Comparison of ENCODE assay signal across 19 cellular contexts in genomic region chr20:62335532-62335931, GRCh38. TPM values are rescaled to one million over a fixed set of nuclear protein-coding genes. Genes with fewer than 3 reads are reported as not detected.
DNase-seq lines count a peak whose midpoint lies in the region; ATAC-seq and TF ChIP-seq lines count a peak whose summit lies in the region.
"Had no signal": no experiment of that assay in that cellular context is flagged by ENCODE, and none has a peak within 500 bp of the region (broad histone marks: within the 10 kb centered on the region; RNA-seq: fewer than 3 reads in every experiment).

No MANE protein-coding gene starts in this region.

- H3K27ac Mint-ChIP-seq in activated B cell treated with CpG ODN at 0.5 μM for 24 hours, result peak overlapping the region; percentile 50
- H3K27ac Mint-ChIP-seq in stimulated activated naive B cell treated with anti-CD40 and anti-IgM and Interleukin-4, amounts not matched to agents 10 μg/mL and 1 μg/mL and 100 μg/mL, for 72 hours, result peak overlapping the region; percentile 37
- H3K27ac Mint-ChIP-seq: CD14-positive monocyte; CD4-positive, alpha-beta T cell had no signal

- H3K4me1 Mint-ChIP-seq in activated B cell treated with CpG ODN at 0.5 μM for 24 hours, result peaks cover 53% of the 10 kb centered on the region
- peaks cover 44 to 55% of the 10 kb centered on the region in 2 donors for H3K4me1 Mint-ChIP-seq in stimulated activated naive B cell treated with anti-CD40 and anti-IgM and Interleukin-4, amounts not matched to agents 10 μg/mL and 1 μg/mL and 100 μg/mL, for 72 hours

- H3K4me1 ChIP-seq in BLaER1, result peaks cover 63% of the 10 kb centered on the region
- H3K4me1 ChIP-seq in HEK293 (ENCODE audit: control insufficient read depth, insufficient read depth, low read length), result no peaks in the 10 kb centered on the region
- H3K4me1 ChIP-seq: A549 had no signal

- H3K9me3 Mint-ChIP-seq in activated B cell treated with CpG ODN at 0.5 μM for 24 hours, result no peaks in the 10 kb centered on the region
- peaks cover 0 to 2% of the 10 kb centered on the region in 2 donors for H3K9me3 Mint-ChIP-seq in stimulated activated naive B cell treated with anti-CD40 and anti-IgM and Interleukin-4, amounts not matched to agents 10 μg/mL and 1 μg/mL and 100 μg/mL, for 72 hours
- H3K9me3 Mint-ChIP-seq: CD4-positive, alpha-beta T cell had no signal

- H3K4me2 ChIP-seq in BLaER1, result peak overlapping the region; percentile 94
- H3K4me2 ChIP-seq: A549 had no signal

- H3K27me3 Mint-ChIP-seq in activated B cell treated with CpG ODN at 0.5 μM for 24 hours, result no peaks in the 10 kb centered on the region
- no peaks in the 10 kb centered on the region for H3K27me3 Mint-ChIP-seq in stimulated activated naive B cell treated with anti-CD40 and anti-IgM and Interleukin-4, amounts not matched to agents 10 μg/mL and 1 μg/mL and 100 μg/mL, for 72 hours

- peaks cover 36% of the 10 kb centered on the region for H4K20me1 ChIP-seq in BLaER1

- POLR2A ChIA-PET in HEK293 (lab: Yijun Ruan, JAX), result no interaction called here
- POLR2A ChIA-PET in activated B cell treated with CpG ODN at 0.5 μM for 24 hours (lab: Charles Lee), result no interaction called here

- intact Hi-C loops in activated B cell treated with CpG ODN at 0.5 μM for 24 hours (cut with micrococcal nuclease), result no loop called here

- no peak for ATAC-seq in activated B cell treated with CpG ODN at 0.5 μM for 24 hours (ENCODE audit: low read depth)
- no peak for ATAC-seq in stimulated activated naive B cell treated with anti-CD40 and anti-IgM and Interleukin-4, amounts not matched to agents 10 μg/mL and 1 μg/mL and 100 μg/mL, for 72 hours (replicated peaks)

- no peak overlapping the region for H3K4me3 ChIP-seq in BLaER1
- H3K4me3 ChIP-seq in HEK293 (ENCODE audit: low read depth, low read length), result no peak overlapping the region
- H3K4me3 ChIP-seq: A549, GM23248 had no signal

- peaks cover 5% of the 10 kb centered on the region for H3K36me3 Mint-ChIP-seq in activated B cell treated with CpG ODN at 0.5 μM for 24 hours (ENCODE audit: low read depth)
- H3K36me3 Mint-ChIP-seq in stimulated activated naive B cell treated with anti-CD40 and anti-IgM and Interleukin-4, amounts not matched to agents 10 μg/mL and 1 μg/mL and 100 μg/mL, for 72 hours, result peaks cover 8 to 9% of the 10 kb centered on the region in 2 donors
- H3K36me3 Mint-ChIP-seq: CD14-positive monocyte had no signal

- DNase-seq in activated B cell treated with CpG ODN at 0.5 μM for 24 hours (no peak), NCI-H1417 treated with DMSO at 0.1 percent for 48 hours (lab: John Stamatoyannopoulos, UW) (no peak), NCI-H2171 (lab: John Stamatoyannopoulos, UW) (no peak)
- no peak for DNase-seq in stimulated activated naive B cell treated with anti-CD40 and anti-IgM and Interleukin-4, amounts not matched to agents 10 μg/mL and 1 μg/mL and 100 μg/mL, for 72 hours
- no peak for DNase-seq in effector CD4-positive, alpha-beta T cell
- DNase-seq: 8988T; ACHN; AML-193; CD4-positive, alpha-beta T cell; COR-L47; DMS153; DND-41; GM23248; H7; HCEC 1CT had no signal

- no peaks in the 10 kb centered on the region for H3K27me3 ChIP-seq in BLaER1

- H3K36me3 ChIP-seq in BLaER1 (peaks cover 37% of the 10 kb centered on the region), HEK293 (ENCODE audit: control insufficient read depth in 2 of 2, insufficient read depth in 1 of 2, low read length in 2 of 2) (peaks cover 0 to 74% of the 10 kb centered on the region in 2 experiments; a peak in 2 of 3 replicates)

- H3K9ac ChIP-seq in BLaER1, result no peak overlapping the region
- H3K9ac ChIP-seq: GM23248 had no signal

- CTCF ChIA-PET in HEK293 (lab: Yijun Ruan, JAX), result no interaction called here
- CTCF ChIA-PET in activated B cell treated with CpG ODN at 0.5 μM for 24 hours (lab: Charles Lee), result no interaction called here

- H3K9me3 ChIP-seq in BLaER1, result no peaks in the 10 kb centered on the region
- H3K9me3 ChIP-seq in HEK293 (ENCODE audit: control insufficient read depth, insufficient read depth, low read depth, low read length), result no peaks in the 10 kb centered on the region
- H3K9me3 ChIP-seq: A549 had no signal

- H3K27ac ChIP-seq in BLaER1 (no peak overlapping the region), HEK293 (ENCODE audit: extremely low read depth, low read depth, low read length) (no peak overlapping the region)
- H3K27ac ChIP-seq: GM23248 had no signal

- TF ChIP-seq CTCF in HEK293 (tag by site-specific recombination; IDR thresholded peaks at IDR 0.05) (no peak), activated B cell treated with CpG ODN at 0.5 μM for 24 hours (IDR thresholded peaks at IDR 0.05) (no peak)

- H3K4me3 Mint-ChIP-seq in activated B cell treated with CpG ODN at 0.5 μM for 24 hours, result no peak overlapping the region
- no peak overlapping the region for H3K4me3 Mint-ChIP-seq in stimulated activated naive B cell treated with anti-CD40 and anti-IgM and Interleukin-4, amounts not matched to agents 10 μg/mL and 1 μg/mL and 100 μg/mL, for 72 hours
- H3K4me3 Mint-ChIP-seq: CD14-positive monocyte; CD4-positive, alpha-beta T cell had no signal

TF ChIP-seq in HEK293, 187 proteins besides CTCF, POLR2A, EP300 and RAD21:
- peak; percentile 98 for TF ChIP-seq ZBTB10 (tag by site-specific recombination; IDR thresholded peaks at IDR 0.05)
- TF ChIP-seq GLI4 (tag by site-specific recombination; IDR thresholded peaks at IDR 0.05), result no peak

RNA-seq across cellular contexts. Expression of gene LAMA5, which starts 31.6 kb away (rescaled TPM):
- total RNA-seq in activated B cell treated with CpG ODN at 0.5 μM for 24 hours, result 19.8 and 24.8 TPM in 2 replicates

RNA-seq across cellular contexts. Expression of gene ADRM1, which starts 32.7 kb away (rescaled TPM):
- total RNA-seq in activated B cell treated with CpG ODN at 0.5 μM for 24 hours, result 97.9 and 98.0 TPM in 2 replicates

RNA-seq across cellular contexts. Expression of gene RPS21, which starts 51.4 kb away (rescaled TPM):
- 2,912 and 3,555 TPM in 2 replicates for total RNA-seq in activated B cell treated with CpG ODN at 0.5 μM for 24 hours
